In the genomic region with DNA sequence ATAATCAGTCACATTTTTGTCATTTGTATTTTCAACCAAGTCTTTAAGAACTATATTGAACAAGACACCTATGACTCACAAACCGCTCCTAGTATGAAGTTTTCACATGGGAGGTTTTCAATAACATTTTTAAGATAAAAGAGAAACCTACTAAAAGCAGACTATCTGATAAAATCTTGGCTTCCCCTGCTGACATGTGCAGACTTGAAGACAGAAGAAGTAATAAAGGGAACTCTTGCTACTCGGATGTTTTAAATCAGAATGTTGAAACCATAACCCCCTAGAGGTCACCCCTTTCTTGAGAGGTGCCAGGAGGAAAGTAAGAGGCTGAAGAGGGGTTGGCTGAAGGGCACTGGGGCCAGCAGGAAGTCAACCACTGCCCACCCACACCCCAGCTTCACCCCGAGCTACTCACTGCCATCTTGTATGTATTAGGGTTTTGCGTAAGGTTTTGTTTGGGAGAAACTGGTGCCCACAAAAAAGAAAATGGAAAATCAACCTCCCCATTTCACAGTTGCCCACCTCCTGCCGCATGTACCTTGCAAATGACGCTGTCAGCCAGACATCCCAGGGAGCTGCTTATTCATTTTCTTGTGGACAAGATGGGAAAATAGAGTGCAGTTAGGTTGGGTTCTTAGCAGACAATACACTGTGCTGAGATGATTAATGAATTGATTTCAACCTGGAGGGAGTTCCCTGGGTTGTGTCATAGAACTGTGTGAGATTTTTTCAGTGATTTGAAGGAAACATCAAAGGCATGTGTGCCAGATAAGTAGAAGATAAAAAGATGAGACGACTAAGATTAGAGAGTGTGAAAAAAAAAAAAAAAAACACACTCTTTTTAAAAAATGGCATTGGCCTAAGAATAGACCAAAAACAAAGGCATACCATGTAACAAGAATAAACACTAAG, we compare ENCODE assay signal across 9 cellular contexts.
DNase-seq lines count a peak whose midpoint lies in the region; ATAC-seq, FAIRE-seq and TF ChIP-seq lines count a peak whose summit lies in the region.
"Had no signal": no experiment of that assay in that cellular context is flagged by ENCODE, and none has a peak within 500 bp of the region (broad histone marks: within the 10 kb centered on the region; RNA-seq: fewer than 3 reads in every experiment).

No MANE protein-coding gene starts in this region.

- no peak for TF ChIP-seq RAD21 in H1 (IDR thresholded peaks at IDR 0.05 in 1 of 2, conservative IDR thresholded peaks at IDR 0.05 in 1 of 2; ENCODE audit: low read depth in 2 of 2, low read length in 2 of 2)

- no peak overlapping the region for H3K14ac ChIP-seq in H1 (ENCODE audit: insufficient read length)

- no peaks in the 10 kb centered on the region for H3K79me2 ChIP-seq in H1 (ENCODE audit: control insufficient read depth in 1 of 2, insufficient read depth in 2 of 2, low read length in 2 of 2)

- no peak overlapping the region for H3K27ac ChIP-seq in H1 (ENCODE audit: low read depth, low read length)
- H3K27ac ChIP-seq: 22Rv1 had no signal

- H2BK20ac ChIP-seq in H1 (ENCODE audit: low read length): no peak overlapping the region

- DNase-seq in DMS53 (lab: John Stamatoyannopoulos, UW) (peak; percentile 8), DMS53 treated with DMSO at 0.1 percent for 48 hours (lab: John Stamatoyannopoulos, UW; ENCODE audit: unreplicated experiment) (no peak), H1 (ENCODE audit: low read depth in 1 of 2, low spot score in 2 of 2) (no peak), AG20443 (ENCODE audit: low spot score) (no peak)
- DNase-seq in activated CD4-positive, alpha-beta T cell treated with anti-CD3 and anti-CD28 coated beads, Interleukin-2, amount 50 U/mL, for 48 hours: peak; percentile 47 to 67
- DNase-seq in stimulated activated CD8-positive, alpha-beta memory T cell treated with anti-CD3 and anti-CD28 coated beads, Interleukin-4, amount 100 ng/mL, for 48 hours: peak; percentile 63
- no peak for DNase-seq in effector CD8-positive, alpha-beta T cell (lab: John Stamatoyannopoulos, UW)

- WGBS in H1 (ENCODE audit: extremely low coverage in 1 of 2, insufficient coverage in 1 of 2, insufficient read length in 1 of 2, insufficient replicate concordance in 2 of 2, low coverage in 1 of 2, low lambda C conversion rate in 2 of 2, missing lambda C conversion rate in 1 of 2), 2 experiments: 84% methylated on average over 7 of the region's 7 CpGs; no CpG with 5 or more reads in 1 of the 2 experiments

- TF ChIP-seq EP300 in H1 (IDR thresholded peaks at IDR 0.05; ENCODE audit: borderline replicate concordance in 1 of 2, low read depth in 2 of 2, low read length in 2 of 2): no peak

- no peaks in the 10 kb centered on the region for H4K20me1 ChIP-seq in H1 (replicated peaks in 1 of 2; ENCODE audit: control insufficient read depth in 1 of 2, insufficient read depth in 2 of 2, low read length in 2 of 2)

- CTCF ChIA-PET in H1 (lab: Charles Lee; ENCODE audit: partially characterized antibody): no interaction called here

- H2BK120ac ChIP-seq in H1 (replicated peaks; ENCODE audit: low read depth, low read length): no peak overlapping the region

- no peak overlapping the region for H2AFZ ChIP-seq in H1 (ENCODE audit: low read length)

- no peak overlapping the region for H3K4me3 ChIP-seq in H1 (ENCODE audit: extremely low read depth in 1 of 4, insufficient read depth in 2 of 4, low read depth in 3 of 4, low read length in 4 of 4)

- H3K56ac ChIP-seq in H1 (replicated peaks; ENCODE audit: insufficient read length, low read depth, low read length): no peak overlapping the region

- FAIRE-seq in H1 (lab: Jason Lieb, UNC): no peak

- no peaks in the 10 kb centered on the region for H3K36me3 ChIP-seq in H1 (ENCODE audit: control insufficient read depth in 2 of 4, insufficient read depth in 4 of 4, low read length in 3 of 4)

- no peaks in the 10 kb centered on the region for H3K79me1 ChIP-seq in H1 (ENCODE audit: low read depth, low read length)

- POLR2A ChIA-PET in H1 (lab: Charles Lee; ENCODE audit: partially characterized antibody): no interaction called here

- no peak overlapping the region for H4K91ac ChIP-seq in H1 (replicated peaks; ENCODE audit: insufficient read length, low read length)

- H3K9me3 ChIP-seq in H1 (ENCODE audit: insufficient read depth in 2 of 2, low read depth in 1 of 2, low read length in 1 of 2): no peaks in the 10 kb centered on the region

- H3K4me1 ChIP-seq in H1 (replicated peaks in 1 of 4; ENCODE audit: control insufficient read depth in 3 of 4, insufficient read depth in 4 of 4, low read length in 3 of 4): peaks cover 0 to 5% (median 2%) of the 10 kb centered on the region in 4 experiments; a peak in 3 of 7 replicates

- no peak overlapping the region for H3K4ac ChIP-seq in H1 (replicated peaks; ENCODE audit: insufficient read length, low read depth, low read length)

- no peak for TF ChIP-seq POLR2A in H1 (IDR thresholded peaks at IDR 0.05; ENCODE audit: control extremely low read depth in 1 of 2, low read depth in 2 of 2, low read length in 2 of 2)

- peak overlapping the region; percentile 16; the same call in 1 of the 2 replicates for H2BK15ac ChIP-seq in H1 (ENCODE audit: low read length)

- ATAC-seq in GM21447 (IDR thresholded peaks at IDR 0.05; ENCODE audit: unreplicated experiment): no peak

- H3K18ac ChIP-seq in H1 (ENCODE audit: extremely low read depth, low read length): no peak overlapping the region

- H2AK5ac ChIP-seq in H1 (ENCODE audit: low read depth, low read length): no peak overlapping the region

- no peaks in the 10 kb centered on the region for H3K23me2 ChIP-seq in H1 (ENCODE audit: low read depth, low read length)

- H3K9ac ChIP-seq in H1 (replicated peaks in 1 of 4; ENCODE audit: extremely low read depth in 1 of 4, low read depth in 3 of 4, low read length in 3 of 4): no peak overlapping the region

- no peak overlapping the region for H3K4me2 ChIP-seq in H1 (ENCODE audit: insufficient read depth in 1 of 2, low read depth in 2 of 2, low read length in 2 of 2)

- H3K27me3 ChIP-seq in H1 (replicated peaks in 1 of 4; ENCODE audit: control insufficient read depth in 3 of 4, extremely low read depth in 1 of 4, insufficient read depth in 3 of 4, low read length in 3 of 4): no peaks in the 10 kb centered on the region; a peak in 1 of 7 replicates

- H3K23ac ChIP-seq in H1 (ENCODE audit: insufficient read length): no peak overlapping the region

- TF ChIP-seq CTCF in H1 (IDR thresholded peaks at IDR 0.05; ENCODE audit: control extremely low read depth in 1 of 3, insufficient read depth in 1 of 3, low read depth in 1 of 3, low read length in 3 of 3): no peak

- H2BK12ac ChIP-seq in H1 (ENCODE audit: low read depth, low read length): no peak overlapping the region

- no peak overlapping the region for H4K5ac ChIP-seq in H1 (ENCODE audit: insufficient read length, low read depth, low read length)

- no peak overlapping the region for H2BK5ac ChIP-seq in H1 (ENCODE audit: low read depth, low read length)

- no peak overlapping the region for H4K8ac ChIP-seq in H1 (ENCODE audit: extremely low read depth, insufficient read depth, low read length)

TF ChIP-seq in H1, 55 proteins besides CTCF, POLR2A, EP300 and RAD21:
- TF ChIP-seq YY1 (IDR thresholded peaks at IDR 0.05; ENCODE audit: low read depth, low read length) (no peak), SP1 (IDR thresholded peaks at IDR 0.05; ENCODE audit: low read depth, low read length) (no peak), HDAC2 (IDR thresholded peaks at IDR 0.05; ENCODE audit: borderline replicate concordance in 1 of 2, low read depth in 2 of 2, low read length in 2 of 2) (no peak), SP4 (IDR thresholded peaks at IDR 0.05; ENCODE audit: low read length) (no peak), MAFK (IDR thresholded peaks at IDR 0.05; ENCODE audit: low read depth, low read length) (no peak), CTBP2 (IDR thresholded peaks at IDR 0.05; ENCODE audit: borderline replicate concordance, insufficient read depth, insufficient read length, low read length) (no peak), BACH1 (IDR thresholded peaks at IDR 0.05; ENCODE audit: low read length) (no peak), BRCA1 (IDR thresholded peaks at IDR 0.05; ENCODE audit: low read depth, low read length) (no peak), FOSL1 (IDR thresholded peaks at IDR 0.05; ENCODE audit: insufficient read depth, low read depth, low read length) (no peak), RXRA (IDR thresholded peaks at IDR 0.05; ENCODE audit: insufficient read depth, low read depth, low read length) (no peak)

Comparison
In these comparisons a context has a peak if more than half of its experiments do, and no peak if none do; other contexts are left out.
1. DNase-seq: peak in DMS53 (single experiment), activated CD4-positive, alpha-beta T cell treated with anti-CD3 and anti-CD28 coated beads, Interleukin-2, amount 50 U/mL, for 48 hours (2 of 2) and stimulated activated CD8-positive, alpha-beta memory T cell treated with anti-CD3 and anti-CD28 coated beads, Interleukin-4, amount 100 ng/mL, for 48 hours (single experiment); none in DMS53 treated with DMSO at 0.1 percent for 48 hours (single experiment), H1 (0 of 2), AG20443 (single experiment) and effector CD8-positive, alpha-beta T cell (single experiment).